ENCODE assay signal across 8 cellular contexts in genomic region chr1:93078935-93079654, GRCh38. TPM values are rescaled to one million over a fixed set of nuclear protein-coding genes. Genes with fewer than 3 reads are reported as not detected.
A peak's percentile ranks its signal among the peaks of the same experiment; 100 is the strongest.
DNase-seq lines count a peak whose midpoint lies in the region; ATAC-seq, FAIRE-seq and TF ChIP-seq lines count a peak whose summit lies in the region.

Gene MTF2, plus strand, starts transcription at chr1:93079283. Its CDS starts 244 bp downstream, at chr1:93079527.

- H3K36me3 ChIP-seq in CD4-positive, CD25-positive, alpha-beta regulatory T cell (ENCODE audit: control insufficient read depth, insufficient read depth, low read length), result peaks cover 5% of the 10 kb centered on the region
- peaks cover 0 to 12% of the 10 kb centered on the region in 2 experiments; a peak in 1 of 5 replicates for H3K36me3 ChIP-seq in HepG2 (replicated peaks in 1 of 2; ENCODE audit: control insufficient read depth in 1 of 2, insufficient read depth in 2 of 2, low read length in 2 of 2)

- CTCF ChIA-PET in HepG2 (lab: Yijun Ruan, JAX; ENCODE audit: low intra/inter-chr PET ratio, low total read pairs), result no interaction called here

- peak within 1 kb of the TSS; percentile 97 to 99 (median 98) for H3K27ac Mint-ChIP-seq in CD4-positive, CD25-positive, alpha-beta regulatory T cell

- DNase-seq in CD4-positive, CD25-positive, alpha-beta regulatory T cell, result peak; percentile 86 to 98 (median 89)
- DNase-seq in NCI-H82 (lab: John Stamatoyannopoulos, UW) (peak; percentile 99), dermis microvascular lymphatic vessel endothelial cell (ENCODE audit: low read depth in 2 of 2) (peak; percentile 96 to 98), HepG2 (ENCODE audit: low spot score) (peak; percentile 90)
- peak; percentile 92 to 93 for DNase-seq in activated CD4-positive, alpha-beta T cell treated with anti-CD3 and anti-CD28 coated beads, Interleukin-2, amount 50 U/mL, for 4 hours
- DNase-seq in stimulated activated CD4-positive, alpha-beta T cell treated with anti-CD3 and anti-CD28 coated beads, Interleukin-2, amount 100 ng/mL, for 48 hours, result peak; percentile 91 to 93

- ATAC-seq in CD4-positive, CD25-positive, alpha-beta regulatory T cell (ENCODE audit: low read depth in 2 of 2), result peak; percentile 91 to 92
- ATAC-seq in GM19438 (IDR thresholded peaks at IDR 0.05; ENCODE audit: low read depth, unreplicated experiment), result peak; percentile 69
- peak; percentile 76 for ATAC-seq in HG03571 (IDR thresholded peaks at IDR 0.05; ENCODE audit: unreplicated experiment)
- ATAC-seq in HepG2, result peak; percentile 91

- H3K4me1 ChIP-seq in CD4-positive, CD25-positive, alpha-beta regulatory T cell (ENCODE audit: control insufficient read depth, insufficient read depth, low read length, poor library complexity, severe bottlenecking), result peaks cover 44% of the 10 kb centered on the region
- H3K4me1 ChIP-seq in HepG2 (ENCODE audit: insufficient read depth, low read length), result peaks cover 43% of the 10 kb centered on the region

- H3K27me3 Mint-ChIP-seq in CD4-positive, CD25-positive, alpha-beta regulatory T cell, result peaks cover 4% of the 10 kb centered on the region

- peak; percentile 49 for TF ChIP-seq CTCF in HepG2 (CRISPR knock-in tag; IDR thresholded peaks at IDR 0.05)

- H3K4me2 ChIP-seq in HepG2 (ENCODE audit: low read depth, low read length), result peak within 1 kb of the TSS; percentile 83

- H3K9ac ChIP-seq in HepG2 (ENCODE audit: insufficient read depth, low read depth, low read length), result peak within 1 kb of the TSS; percentile 90

- TF ChIP-seq POLR2A in HepG2 (IDR thresholded peaks at IDR 0.05; ENCODE audit: insufficient read depth in 1 of 2, low read depth in 2 of 2, low read length in 2 of 2), result peak; percentile 98 to 99

- H2AFZ ChIP-seq in HepG2 (ENCODE audit: low read length), result peak within 1 kb of the TSS; percentile 48

- WGBS in HepG2 (ENCODE audit: low lambda C conversion rate), result under 1% methylated on average over 39 of the region's 51 CpGs

- H3K36me3 Mint-ChIP-seq in CD4-positive, CD25-positive, alpha-beta regulatory T cell, result peaks cover 12% of the 10 kb centered on the region

- FAIRE-seq in HepG2 (lab: Jason Lieb, UNC), result peak; percentile 59

- peak within 1 kb of the TSS; percentile 98 for H3K4me3 ChIP-seq in CD4-positive, CD25-positive, alpha-beta regulatory T cell (ENCODE audit: low read depth, low read length)
- peak within 1 kb of the TSS; percentile 71 to 85 (median 80) for H3K4me3 ChIP-seq in HepG2 (replicated peaks in 1 of 3; ENCODE audit: insufficient read depth in 1 of 3, low read depth in 2 of 3, low read length in 3 of 3)

- H3K27me3 ChIP-seq in CD4-positive, CD25-positive, alpha-beta regulatory T cell (ENCODE audit: control insufficient read depth, insufficient read depth, low read length), result no peaks in the 10 kb centered on the region
- H3K27me3 ChIP-seq in HepG2 (ENCODE audit: control insufficient read depth in 1 of 2, insufficient read depth in 2 of 2, low read length in 2 of 2), result no peaks in the 10 kb centered on the region; a peak in 1 of 5 replicates

- no peaks in the 10 kb centered on the region for H3K9me3 Mint-ChIP-seq in CD4-positive, CD25-positive, alpha-beta regulatory T cell

- H3K27ac ChIP-seq in CD4-positive, CD25-positive, alpha-beta regulatory T cell (ENCODE audit: insufficient read depth, low read length, poor library complexity, severe bottlenecking), result peak within 1 kb of the TSS; percentile 87
- peak within 1 kb of the TSS; percentile 82 for H3K27ac ChIP-seq in HepG2 (ENCODE audit: extremely low read length, insufficient read depth, low read length)

- intact Hi-C loops in HepG2 (cut with micrococcal nuclease; ENCODE audit: unreplicated experiment), result no loop called here

- H3K4me1 Mint-ChIP-seq in CD4-positive, CD25-positive, alpha-beta regulatory T cell, result peaks cover 28 to 59% (median 41%) of the 10 kb centered on the region in 4 donors

- peaks cover 51% of the 10 kb centered on the region for H3K79me2 ChIP-seq in HepG2 (ENCODE audit: insufficient read depth, low read length)

- peak; percentile 65 to 79; a peak in 2 of 4 replicates for TF ChIP-seq EP300 in HepG2 (IDR thresholded peaks at IDR 0.05; ENCODE audit: low read depth in 2 of 2, low read length in 2 of 2)
- TF ChIP-seq EP300 in HepG2 (CRISPR knock-in tag; IDR thresholded peaks at IDR 0.05; ENCODE audit: borderline replicate concordance), result peak; percentile 87

- BruUV-seq in HepG2 (replicated peaks; lab: Mats Ljungman, UMichigan), result TSS peak; percentile 59

- POLR2A ChIA-PET in HepG2 (lab: Yijun Ruan, JAX), result interaction anchor here (0.5 to 3.3 kb wide), 23 partner anchors 11 to 474 kb away, joined by 3 to 18 read pairs (median 4); partner anchors contain the start of genes DR1, EVI5 and RPL5

- TF ChIP-seq RAD21 in HepG2 (CRISPR knock-in tag; IDR thresholded peaks at IDR 0.05), result peak; percentile 64

- in situ Hi-C loops in HepG2 (cut with HindIII; ENCODE audit: extremely low pct_ligation_motif_present, low pct_unique_long_range_greater_than_20kb), result no loop called here

- no peaks in the 10 kb centered on the region for H3K9me3 ChIP-seq in CD4-positive, CD25-positive, alpha-beta regulatory T cell (ENCODE audit: control insufficient read depth in 2 of 2, low read length in 2 of 2)
- peaks cover 8% of the 10 kb centered on the region for H3K9me3 ChIP-seq in HepG2 (ENCODE audit: low read length)

- H4K20me1 ChIP-seq in HepG2 (ENCODE audit: insufficient read depth, low read length), result peaks cover 9% of the 10 kb centered on the region

- H3K4me3 Mint-ChIP-seq in CD4-positive, CD25-positive, alpha-beta regulatory T cell, result peak within 1 kb of the TSS; percentile 99 to 100 (median 99)

TF ChIP-seq in HepG2, 621 proteins besides CTCF, POLR2A, EP300 and RAD21 (continues in another document):
- TF ChIP-seq HNRNPK (IDR thresholded peaks at IDR 0.05; ENCODE audit: low read depth, low read length, poor library complexity, severe bottlenecking) (peak; percentile 44), TOE1 (CRISPR knock-in tag; IDR thresholded peaks at IDR 0.05) (peak; percentile 84; the same call in 1 of the 2 replicates), ZNF782 (CRISPR knock-in tag; IDR thresholded peaks at IDR 0.05; ENCODE audit: borderline replicate concordance) (peak; percentile 96; the same call in 1 of the 2 replicates), JDP2 (CRISPR knock-in tag; IDR thresholded peaks at IDR 0.05; ENCODE audit: borderline replicate concordance) (peak; percentile 82), BRD4 (CRISPR knock-in tag; IDR thresholded peaks at IDR 0.05) (peak; percentile 100), PTBP1 (IDR thresholded peaks at IDR 0.05; ENCODE audit: low read depth, low read length, poor library complexity, severe bottlenecking) (peak; percentile 98), REXO4 (CRISPR knock-in tag; IDR thresholded peaks at IDR 0.05; ENCODE audit: borderline replicate concordance) (peak; percentile 92), GPN1 (CRISPR knock-in tag; IDR thresholded peaks at IDR 0.05; ENCODE audit: borderline replicate concordance) (peak; percentile 95; the same call in 1 of the 2 replicates), ZNF160 (CRISPR knock-in tag; IDR thresholded peaks at IDR 0.05) (peak; percentile 98), FOXK2 (IDR thresholded peaks at IDR 0.05) (no peak), BATF2 (CRISPR knock-in tag; IDR thresholded peaks at IDR 0.05) (no peak; the same call in 1 of the 2 replicates), ZNF451 (CRISPR knock-in tag; IDR thresholded peaks at IDR 0.05) (peak; percentile 97), SRSF4 (IDR thresholded peaks at IDR 0.05; ENCODE audit: low read depth, low read length, poor library complexity, severe bottlenecking) (no peak), ARNTL (CRISPR knock-in tag; IDR thresholded peaks at IDR 0.05) (peak; percentile 74; the same call in 1 of the 2 replicates), ZNF879 (CRISPR knock-in tag; IDR thresholded peaks at IDR 0.05) (no peak), HOXA9 (CRISPR knock-in tag; IDR thresholded peaks at IDR 0.05; ENCODE audit: borderline replicate concordance) (peak; percentile 96)
- TF ChIP-seq, protein P1, sequence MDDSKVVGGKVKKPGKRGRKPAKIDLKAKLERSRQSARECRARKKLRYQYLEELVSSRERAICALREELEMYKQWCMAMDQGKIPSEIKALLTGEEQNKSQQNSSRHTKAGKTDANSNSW (CRISPR knock-in tag; IDR thresholded peaks at IDR 0.05; ENCODE audit: borderline replicate concordance), result peak; percentile 93; the same call in 1 of the 2 replicates

RNA-seq across cellular contexts. Expression of gene MTF2, which starts in this region (rescaled TPM):
- total RNA-seq in CD4-positive, CD25-positive, alpha-beta regulatory T cell, result 53.0 TPM
- polyA plus RNA-seq in CD4-positive, CD25-positive, alpha-beta regulatory T cell, result 10 to 100 TPM; 63.5 to 80.5 (median 77.7) TPM
- 26.1 and 33.9 TPM in 2 replicates for total RNA-seq in dermis microvascular lymphatic vessel endothelial cell
- total RNA-seq in HepG2 (2016; rRNA removed; fragmentation: Illumina TruSeq; extraction: Trizol), result 53.9 and 75.1 TPM in 2 replicates
- 9.8 and 10.6 TPM in 2 replicates for total RNA-seq in HepG2 (2016; cell fraction: cytosol; rRNA removed; fragmentation: Illumina TruSeq; extraction: Trizol; ENCODE audit: low read depth)
- total RNA-seq in HepG2 (2016; cell fraction: insoluble cytoplasmic fraction; rRNA removed; fragmentation: Illumina TruSeq; extraction: Trizol), result 53.0 and 76.9 TPM in 2 replicates
- total RNA-seq in HepG2 (2016; cell fraction: membrane; rRNA removed; fragmentation: Illumina TruSeq; extraction: Trizol), result 20.9 and 22.0 TPM in 2 replicates
- total RNA-seq in HepG2 (2016; cell fraction: nucleus; rRNA removed; fragmentation: Illumina TruSeq; extraction: Trizol), result 50.0 and 51.5 TPM in 2 replicates
- 31.6 and 48.7 TPM in 2 replicates for polyA plus RNA-seq in HepG2 (2011; rRNA removed)
- 21.4 and 26.3 TPM in 2 replicates for polyA plus RNA-seq in HepG2 (2011; cell fraction: cytosol; rRNA removed)
- polyA plus RNA-seq in HepG2 (2011; cell fraction: nucleus; rRNA removed), result 15.3 and 16.2 TPM in 2 replicates
- 15.0 and 24.0 TPM in 2 replicates for polyA plus RNA-seq in HepG2 (2012)
- polyA plus RNA-seq in HepG2 (2016; cell fraction: cytosol; fragmentation: Illumina TruSeq; extraction: Trizol; ENCODE audit: low read depth), result 1.7 and 1.9 TPM in 2 replicates
- 41.8 and 50.5 TPM in 2 replicates for polyA plus RNA-seq in HepG2 (2016; cell fraction: insoluble cytoplasmic fraction; fragmentation: Illumina TruSeq; extraction: Trizol; ENCODE audit: low read depth)
- 6.2 and 6.4 TPM in 2 replicates for polyA plus RNA-seq in HepG2 (2016; cell fraction: membrane; fragmentation: Illumina TruSeq; extraction: Trizol; ENCODE audit: low read depth)
- polyA plus RNA-seq in HepG2 (2016; cell fraction: nucleus; fragmentation: Illumina TruSeq; extraction: Trizol; ENCODE audit: insufficient read depth, low read depth), result 37.1 and 45.5 TPM in 2 replicates
- polyA minus RNA-seq in HepG2 (2011; rRNA and poly(A)+ RNA removed; ENCODE audit: low replicate concordance), result 30.9 and 42.6 TPM in 2 replicates
- polyA minus RNA-seq in HepG2 (2011; cell fraction: cytosol; rRNA and poly(A)+ RNA removed), result 17.9 and 20.3 TPM in 2 replicates
- polyA minus RNA-seq in HepG2 (2011; cell fraction: nucleus; rRNA and poly(A)+ RNA removed), result 88.8 and 102 TPM in 2 replicates

Comparison
In these comparisons a context has a peak if more than half of its experiments do, and no peak if none do; other contexts are left out.
1. Peak in every context shown above with its lines: DNase-seq, ATAC-seq, H3K4me3 ChIP-seq and H3K27ac ChIP-seq.